In genomic region chr13:48000559-48001126, GRCh38 we compare ENCODE assay signal across 8 cellular contexts. TPM values are rescaled to one million over a fixed set of nuclear protein-coding genes. Genes with fewer than 3 reads are reported as not detected.
A peak's percentile ranks its signal among the peaks of the same experiment; 100 is the strongest.
DNase-seq lines count a peak whose midpoint lies in the region; ATAC-seq, FAIRE-seq and TF ChIP-seq lines count a peak whose summit lies in the region.

No MANE protein-coding gene starts in this region.

- no peak for TF ChIP-seq POLR2A in adrenal gland (IDR thresholded peaks at IDR 0.05)

- no peak for TF ChIP-seq CTCF in adrenal gland (IDR thresholded peaks at IDR 0.05)

- DNase-seq in GM03348 (ENCODE audit: low spot score) (peak; percentile 47), adrenal gland (peak in 5 of 7 donors; percentile 21 to 59 (median 43)), iPS DF 6.9 (ENCODE audit: low read depth, low spot score) (no peak), hippocampal formation (lab: John Stamatoyannopoulos, UW) (no peak), RCC 7860 (ENCODE audit: low spot score) (no peak)

- FAIRE-seq in RCC 7860 (lab: Jason Lieb, UNC), result no peak

- peak overlapping the region; percentile 36 to 99 (median 67) for H3K4me3 ChIP-seq in adrenal gland
- peak overlapping the region; percentile 90 for H3K4me3 ChIP-seq in iPS DF 6.9 (ENCODE audit: low read length)
- H3K4me3 ChIP-seq in skeletal muscle tissue (ENCODE audit: low read length in 3 of 3), result peak overlapping the region; percentile 96 to 100 (median 99)

- ATAC-seq in GM21381 (IDR thresholded peaks at IDR 0.05; ENCODE audit: unreplicated experiment), result peak; percentile 37
- ATAC-seq in HG03575 (IDR thresholded peaks at IDR 0.05; ENCODE audit: extremely low read depth, insufficient number of reproducible peaks, low FRiP score, unreplicated experiment), result peak; percentile 9

- H3K9me3 ChIP-seq in adrenal gland (replicated peaks in 1 of 3), result no peaks in the 10 kb centered on the region
- H3K9me3 ChIP-seq in iPS DF 6.9 (ENCODE audit: control insufficient read depth, insufficient read depth, low read length), result no peaks in the 10 kb centered on the region
- H3K9me3 ChIP-seq in skeletal muscle tissue (ENCODE audit: control insufficient read depth in 3 of 3, low read length in 3 of 3), result no peaks in the 10 kb centered on the region

- WGBS in adrenal gland, 4 donors, result 0% methylated on average over 1 to 25 of the region's 25 CpGs
- no CpG with 5 or more reads among the region's 25 CpGs for WGBS in iPS DF 6.9 (ENCODE audit: insufficient coverage, insufficient read length)

- intact Hi-C loops in adrenal gland (cut with DNase I), result no loop called here

- H3K36me3 ChIP-seq in adrenal gland (replicated peaks in 1 of 2) (no peaks in the 10 kb centered on the region), iPS DF 6.9 (ENCODE audit: control insufficient read depth, insufficient read depth, low read length) (no peaks in the 10 kb centered on the region; the same call in 1 of the 2 replicates), skeletal muscle tissue (ENCODE audit: control insufficient read depth in 3 of 3, insufficient read depth in 3 of 3, low read length in 3 of 3) (peaks cover 2 to 3% (median 3%) of the 10 kb centered on the region in 3 donors)

- H3K4me1 ChIP-seq in adrenal gland (replicated peaks in 1 of 2) (peaks cover 0 to 24% of the 10 kb centered on the region in 2 donors), iPS DF 6.9 (ENCODE audit: control insufficient read depth, insufficient read depth, low read length) (peaks cover 1% of the 10 kb centered on the region), skeletal muscle tissue (ENCODE audit: control insufficient read depth in 3 of 3, insufficient read depth in 3 of 3, low read length in 3 of 3) (peaks cover 7 to 18% (median 13%) of the 10 kb centered on the region in 3 donors)

- H3K27ac ChIP-seq in adrenal gland, result peak overlapping the region in 4 of 5 donors; percentile 28 to 90 (median 77)
- H3K27ac ChIP-seq in iPS DF 6.9 (ENCODE audit: low read length), result no peak overlapping the region
- H3K27ac ChIP-seq in skeletal muscle tissue (ENCODE audit: low read depth, low read length), result peak overlapping the region; percentile 89

- H3K9ac ChIP-seq in skeletal muscle tissue (ENCODE audit: low read depth in 1 of 3, low read length in 3 of 3), result peak overlapping the region; percentile 95 to 99 (median 97)

- no peaks in the 10 kb centered on the region for H3K27me3 ChIP-seq in adrenal gland
- no peaks in the 10 kb centered on the region for H3K27me3 ChIP-seq in iPS DF 6.9 (ENCODE audit: control insufficient read depth, insufficient read depth, low read length)
- H3K27me3 ChIP-seq in skeletal muscle tissue (ENCODE audit: control insufficient read depth in 3 of 3, insufficient read depth in 3 of 3, low read length in 3 of 3), result no peaks in the 10 kb centered on the region

RNA-seq across cellular contexts. Expression of gene SUCLA2, which starts 0.4 kb away (rescaled TPM):
- 10 to 100 TPM; 37.0 to 67.0 (median 55.3) TPM for total RNA-seq in adrenal gland
- polyA plus RNA-seq in adrenal gland, result 100 to 1,000 TPM in 1 of 3 donors, 10 to 100 TPM in 2; 20.4 to 104 (median 24.2) TPM
- 47.0 TPM for total RNA-seq in skeletal muscle tissue

RNA-seq across cellular contexts. Expression of gene NUDT15, which starts 36.9 kb away (rescaled TPM):
- total RNA-seq in adrenal gland (10 to 100 TPM in 6 of 8 donors, 1 to 10 TPM in 2; 4.0 to 18.4 (median 11.9) TPM), skeletal muscle tissue (7.3 TPM)
- 10 to 100 TPM; 12.1 to 20.1 (median 13.6) TPM for polyA plus RNA-seq in adrenal gland

Comparison
In these comparisons a context has a peak if more than half of its experiments do, and no peak if none do; other contexts are left out.
1. DNase-seq: peak in GM03348 (single experiment) and adrenal gland (5 of 7); none in iPS DF 6.9 (single experiment), hippocampal formation (0 of 2) and RCC 7860 (single experiment).
2. Peak in every context shown above with its lines, with median percentiles within 50 percentile points of each other: H3K4me3 ChIP-seq.